In the genomic region with DNA sequence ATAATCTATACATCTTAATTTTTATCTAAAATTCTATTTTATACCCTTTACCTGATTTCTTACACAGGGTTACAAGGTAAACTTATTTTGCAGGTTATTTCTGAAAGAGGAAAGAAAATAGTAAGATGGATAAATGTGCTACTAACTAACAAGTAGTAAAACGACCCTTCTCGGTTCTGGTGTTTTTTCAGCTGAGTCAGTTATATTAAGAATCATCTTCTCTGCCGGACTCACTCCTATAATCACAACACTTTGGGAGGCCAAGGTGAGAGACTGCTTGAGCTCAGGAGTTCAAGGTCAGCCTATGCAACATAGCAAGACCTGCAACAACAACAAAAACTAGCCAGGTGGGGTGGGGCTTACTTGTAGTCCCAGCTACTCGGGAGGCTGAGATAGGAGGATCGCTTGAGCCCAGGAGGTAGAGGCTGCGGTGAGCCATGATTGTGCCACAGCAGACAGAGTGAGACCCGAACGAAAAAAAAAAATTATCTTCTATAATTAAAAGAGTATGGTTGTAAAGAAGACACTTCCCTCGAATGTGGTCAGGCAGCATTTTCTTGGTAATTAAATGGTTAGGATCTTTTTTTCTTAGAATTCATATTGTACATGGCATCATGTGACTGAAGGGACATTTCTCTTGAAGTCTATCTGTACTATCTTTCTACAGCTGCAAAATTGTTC, we compare ENCODE assay signal across 19 cellular contexts. TPM values are rescaled to one million over a fixed set of nuclear protein-coding genes. Genes with fewer than 3 reads are reported as not detected.
DNase-seq lines count a peak whose midpoint lies in the region; ATAC-seq, FAIRE-seq and TF ChIP-seq lines count a peak whose summit lies in the region.
"Had no signal": no experiment of that assay in that cellular context is flagged by ENCODE, and none has a peak within 500 bp of the region (broad histone marks: within the 10 kb centered on the region; RNA-seq: fewer than 3 reads in every experiment).

No MANE protein-coding gene starts in this region.

- H3K27me3 ChIP-seq in CD8-positive, alpha-beta memory T cell (ENCODE audit: insufficient read depth, low read length, poor library complexity, severe bottlenecking) = no peaks in the 10 kb centered on the region
- peaks cover 83% of the 10 kb centered on the region for H3K27me3 ChIP-seq in OCI-LY3 (ENCODE audit: low read depth, low read length)
- H3K27me3 ChIP-seq: adrenal gland, heart right ventricle, SJSA1 had no signal

- TF ChIP-seq CTCF in A549 (IDR thresholded peaks at IDR 0.05) (no peak), OCI-LY3 (IDR thresholded peaks at IDR 0.05; ENCODE audit: low read depth, low read length) (no peak)

- POLR2A ChIA-PET in A549 (lab: Yijun Ruan, JAX) = interaction anchor here (1.5 kb wide), 1 partner anchor 28 kb away, joined by 4 read pairs; no protein-coding TSS in a partner anchor
- POLR2A ChIA-PET in CD8-positive, alpha-beta memory T cell (lab: Charles Lee) = interaction anchor here (1.6 to 3.3 kb wide), 2 partner anchors 28 to 34 kb away, joined by 4 to 28 read pairs; a partner anchor contains a TSS

- H3K9ac ChIP-seq in OCI-LY3 (ENCODE audit: low read length) = no peak overlapping the region

- DNase-seq in A549 (ENCODE audit: low read depth in 1 of 2, low spot score in 1 of 2) = no peak
- no peak for DNase-seq in CD8-positive, alpha-beta memory T cell
- DNase-seq in activated T-cell treated with anti-CD3 and anti-CD28 coated beads, Interleukin-2, amount 50 U/mL, for 24 hours = no peak
- DNase-seq in stimulated activated CD4-positive, alpha-beta T cell treated with anti-CD3 and anti-CD28 coated beads, Interleukin-1b, Interleukin-23, amount 100 ng/mL, for 48 hours = no peak
- no peak for DNase-seq in NCI-H1930 (lab: John Stamatoyannopoulos, UW)
- DNase-seq: activated CD4-positive, alpha-beta T cell treated with anti-CD3 and anti-CD28 coated beads, Interleukin-2, amount 50 U/mL, for 1 hour; adrenal gland; GF-D8; heart right ventricle; mammary epithelial cell; naive B cell; NCI-H146; NCI-H226 had no signal

- H3K27ac Mint-ChIP-seq in CD8-positive, alpha-beta memory T cell = peak overlapping the region in 3 of 8 donors; percentile 34 to 86 (median 51)
- H3K27ac Mint-ChIP-seq in dendritic cell treated with granulocyte-macrophage colony-stimulating factor and Interleukin-4, amounts not matched to agents 40 ng/mL and 50 ng/mL, for 4 days = peak overlapping the region; percentile 92
- H3K27ac Mint-ChIP-seq in activated T-cell treated with anti-CD3 and anti-CD28 coated beads, Interleukin-2, amount 50 U/mL, for 24 hours = no peak overlapping the region
- H3K27ac Mint-ChIP-seq: GM23338 had no signal

- H2AFZ ChIP-seq in OCI-LY3 (ENCODE audit: low read depth, low read length) = no peak overlapping the region
- H2AFZ ChIP-seq: GM23338 had no signal

- no peak for FAIRE-seq in A549 (lab: Jason Lieb, UNC)
- FAIRE-seq: keratinocyte had no signal

- H3K4me3 ChIP-seq in A549 (no peak overlapping the region), OCI-LY3 (ENCODE audit: low read length) (0 out of 2 replicates have a peak overlapping the region, but pooled peaks have one; percentile 9)
- H3K4me3 ChIP-seq in CD8-positive, alpha-beta memory T cell (ENCODE audit: low read length) = no peak overlapping the region
- H3K4me3 ChIP-seq: adrenal gland, GM23338, heart right ventricle, SJSA1 had no signal

- no peak for TF ChIP-seq EP300 in A549 (IDR thresholded peaks at IDR 0.05)

- ATAC-seq in A549 (no peak), HG03520 (IDR thresholded peaks at IDR 0.05; ENCODE audit: unreplicated experiment) (no peak)
- ATAC-seq: GM23338, heart right ventricle had no signal

- TF ChIP-seq RAD21 in A549 (conservative IDR thresholded peaks at IDR 0.05 in 1 of 2, IDR thresholded peaks at IDR 0.05 in 1 of 2) = no peak

- H3K9me3 ChIP-seq in A549 = no peaks in the 10 kb centered on the region
- H3K9me3 ChIP-seq in CD8-positive, alpha-beta memory T cell (ENCODE audit: low read length) = no peaks in the 10 kb centered on the region
- peaks cover 24% of the 10 kb centered on the region for H3K9me3 ChIP-seq in OCI-LY3 (ENCODE audit: insufficient read depth, low read length)
- H3K9me3 ChIP-seq: adrenal gland, SJSA1 had no signal

- intact Hi-C loops in dendritic cell treated with granulocyte-macrophage colony-stimulating factor and Interleukin-4, amounts not matched to agents 40 ng/mL and 50 ng/mL, for 4 days (cut with micrococcal nuclease) = no loop called here

- H3K27me3 Mint-ChIP-seq in CD8-positive, alpha-beta memory T cell = no peaks in the 10 kb centered on the region
- no peaks in the 10 kb centered on the region for H3K27me3 Mint-ChIP-seq in dendritic cell treated with granulocyte-macrophage colony-stimulating factor and Interleukin-4, amounts not matched to agents 40 ng/mL and 50 ng/mL, for 4 days
- peaks cover 66% of the 10 kb centered on the region for H3K27me3 Mint-ChIP-seq in activated T-cell treated with anti-CD3 and anti-CD28 coated beads, Interleukin-2, amount 50 U/mL, for 24 hours

- no peaks in the 10 kb centered on the region for H3K4me1 ChIP-seq in A549
- peaks cover 32% of the 10 kb centered on the region for H3K4me1 ChIP-seq in CD8-positive, alpha-beta memory T cell (ENCODE audit: insufficient read depth, low read length)
- peaks cover 40% of the 10 kb centered on the region for H3K4me1 ChIP-seq in OCI-LY3 (ENCODE audit: low read length)
- H3K4me1 ChIP-seq: SJSA1 had no signal

- H4K20me1 ChIP-seq in OCI-LY3 (ENCODE audit: insufficient read depth, low read length) = peaks cover 6% of the 10 kb centered on the region; the same call in 1 of the 2 replicates

- H3K27ac ChIP-seq in A549 = no peak overlapping the region
- H3K27ac ChIP-seq in CD8-positive, alpha-beta memory T cell (ENCODE audit: low read depth, low read length) = no peak overlapping the region
- H3K27ac ChIP-seq in OCI-LY3 (ENCODE audit: low read length) = no peak overlapping the region
- H3K27ac ChIP-seq: adrenal gland, SJSA1 had no signal

- H3K4me3 Mint-ChIP-seq in CD8-positive, alpha-beta memory T cell = peak overlapping the region; percentile 14 to 70 (median 50)
- H3K4me3 Mint-ChIP-seq in dendritic cell treated with granulocyte-macrophage colony-stimulating factor and Interleukin-4, amounts not matched to agents 40 ng/mL and 50 ng/mL, for 4 days = peak overlapping the region; percentile 63
- no peak overlapping the region for H3K4me3 Mint-ChIP-seq in activated T-cell treated with anti-CD3 and anti-CD28 coated beads, Interleukin-2, amount 50 U/mL, for 24 hours
- H3K4me3 Mint-ChIP-seq: GM23338, naive B cell had no signal

- CTCF ChIA-PET in A549 (lab: Yijun Ruan, JAX) = interaction anchor here (1.8 kb wide), 1 partner anchor 209 kb away, joined by 4 read pairs; no protein-coding TSS in a partner anchor
- CTCF ChIA-PET in CD8-positive, alpha-beta memory T cell (lab: Charles Lee) = interaction anchor here (0.8 to 1.4 kb wide), 6 partner anchors 16 to 466 kb away, joined by 3 to 6 read pairs (median 4); a partner anchor contains a TSS

- no peaks in the 10 kb centered on the region for H3K36me3 ChIP-seq in CD8-positive, alpha-beta memory T cell (ENCODE audit: insufficient read depth, low read length)
- peaks cover 15% of the 10 kb centered on the region for H3K36me3 ChIP-seq in OCI-LY3 (replicated peaks; ENCODE audit: low read depth, low read length)
- H3K36me3 ChIP-seq: adrenal gland, heart right ventricle, SJSA1 had no signal

- peaks cover 0 to 5% (median 0%) of the 10 kb centered on the region in 3 donors for H3K36me3 Mint-ChIP-seq in CD8-positive, alpha-beta memory T cell
- H3K36me3 Mint-ChIP-seq in dendritic cell treated with granulocyte-macrophage colony-stimulating factor and Interleukin-4, amounts not matched to agents 40 ng/mL and 50 ng/mL, for 4 days (ENCODE audit: low read depth) = peaks cover 27% of the 10 kb centered on the region
- H3K36me3 Mint-ChIP-seq in activated T-cell treated with anti-CD3 and anti-CD28 coated beads, Interleukin-2, amount 50 U/mL, for 24 hours (ENCODE audit: low read depth) = no peaks in the 10 kb centered on the region

- H3K79me2 ChIP-seq in OCI-LY3 (ENCODE audit: low read length) = no peaks in the 10 kb centered on the region

- no peak for TF ChIP-seq POLR2A in A549 (IDR thresholded peaks at IDR 0.05; ENCODE audit: low read length)

- H3K4me1 Mint-ChIP-seq in CD8-positive, alpha-beta memory T cell = peaks cover 46 to 83% (median 61%) of the 10 kb centered on the region in 3 donors
- H3K4me1 Mint-ChIP-seq in dendritic cell treated with granulocyte-macrophage colony-stimulating factor and Interleukin-4, amounts not matched to agents 40 ng/mL and 50 ng/mL, for 4 days (ENCODE audit: low read depth) = peaks cover 87% of the 10 kb centered on the region
- H3K4me1 Mint-ChIP-seq in activated T-cell treated with anti-CD3 and anti-CD28 coated beads, Interleukin-2, amount 50 U/mL, for 24 hours (ENCODE audit: low read depth) = peaks cover 39% of the 10 kb centered on the region
- H3K4me1 Mint-ChIP-seq: GM23338 had no signal

- H3K9me3 Mint-ChIP-seq in CD8-positive, alpha-beta memory T cell = peaks cover 0 to 1% (median 0%) of the 10 kb centered on the region in 5 donors
- H3K9me3 Mint-ChIP-seq in dendritic cell treated with granulocyte-macrophage colony-stimulating factor and Interleukin-4, amounts not matched to agents 40 ng/mL and 50 ng/mL, for 4 days = peaks cover 2% of the 10 kb centered on the region
- peaks cover 1% of the 10 kb centered on the region for H3K9me3 Mint-ChIP-seq in activated T-cell treated with anti-CD3 and anti-CD28 coated beads, Interleukin-2, amount 50 U/mL, for 24 hours

- WGBS in A549 (ENCODE audit: missing lambda C conversion rate) = 86% methylated on average over 9 of the region's 9 CpGs

- no peak overlapping the region for H3K4me2 ChIP-seq in A549
- H3K4me2 ChIP-seq in OCI-LY3 (ENCODE audit: low read length) = peak overlapping the region; percentile 63
- H3K4me2 ChIP-seq: GM23338 had no signal

TF ChIP-seq in A549, 52 proteins besides CTCF, POLR2A, EP300 and RAD21:
- TF ChIP-seq CBX2 (IDR thresholded peaks at IDR 0.05; ENCODE audit: borderline replicate concordance, low read depth) (no peak), HEYL (CRISPR knock-in tag; IDR thresholded peaks at IDR 0.05) (no peak), MAFK (IDR thresholded peaks at IDR 0.05; ENCODE audit: partially characterized antibody) (peak; percentile 44)

RNA-seq across cellular contexts. Expression of a gene that starts 27.9 kb away (rescaled TPM):
- polyA plus RNA-seq in A549 (2011; rRNA removed) (1.8 and 2.0 TPM in 2 replicates), A549 (2017; fragmentation: RNase III; extraction: RNeasy Plus Mini Kit Qiagen cat#74134 plus additional on column Dnase treatment) (0.98 to 1.2 TPM (median 1.1 TPM) in 3 replicates)
- 0.56 and 0.66 TPM in 2 replicates for polyA plus RNA-seq in A549 (2012; cell fraction: cytosol; rRNA removed)
- polyA plus RNA-seq in A549 (2012; cell fraction: nucleus; rRNA removed) = 0.51 and 0.62 TPM in 2 replicates
- 0.78 and 1.0 TPM in 2 replicates for polyA minus RNA-seq in A549 (2011; rRNA and poly(A)+ RNA removed)
- 1 to 10 TPM; 5.4 to 6.5 TPM for total RNA-seq in CD8-positive, alpha-beta memory T cell
- 23.4 TPM for polyA plus RNA-seq in CD8-positive, alpha-beta memory T cell
